Comparison of ENCODE assay signal across 2 cellular contexts in the genomic region with DNA sequence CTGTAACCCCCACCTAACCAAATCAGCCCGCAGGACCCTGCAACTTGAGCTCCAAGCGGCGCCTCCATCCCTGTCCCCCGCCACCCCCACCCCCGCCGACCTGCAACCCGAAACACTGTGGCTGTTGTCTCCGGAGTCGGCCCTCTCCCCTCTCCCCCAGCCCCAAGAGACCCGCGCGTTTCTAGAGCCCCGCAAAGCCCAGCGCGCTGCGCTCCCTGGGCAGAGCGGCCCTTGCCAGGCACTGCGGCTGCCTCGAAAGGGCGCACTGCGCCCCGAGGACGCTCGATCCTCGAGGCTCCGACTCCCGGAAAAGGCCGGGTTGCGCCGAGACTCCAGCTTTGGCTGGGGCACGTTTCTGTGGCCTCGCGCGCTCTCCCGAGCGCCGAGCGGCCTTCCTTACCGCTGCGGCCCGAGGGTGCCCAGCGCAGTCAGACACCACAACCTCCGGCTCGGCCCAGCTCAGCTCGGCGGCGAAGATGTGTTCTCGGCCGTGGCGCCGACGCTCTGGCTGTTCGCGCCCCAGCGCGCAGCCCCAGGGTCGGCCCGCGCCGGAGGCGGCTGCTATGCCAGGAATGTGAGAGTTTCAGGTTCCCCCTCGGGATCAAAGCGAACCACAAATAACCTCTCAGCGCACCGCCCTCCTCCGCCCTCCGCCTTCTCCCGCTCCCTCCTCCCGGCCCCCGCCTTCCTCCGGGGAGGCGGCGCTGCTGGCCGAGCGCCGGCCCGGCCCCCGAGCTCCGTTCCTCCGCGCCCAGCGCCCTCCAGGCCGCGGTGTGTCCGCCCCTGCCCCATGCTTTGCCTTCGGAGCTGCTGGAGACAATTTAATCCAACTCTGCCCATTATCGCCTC.
TF ChIP-seq lines count a peak whose summit lies in the region.

A gene (minus strand): TSS at position 506 of the 849 bp plus-strand sequence. CDS start 3,014 bp downstream, outside the sequence.

TF ChIP-seq in Ishikawa, 13 proteins besides CTCF, POLR2A, EP300 and RAD21 (continued from another document):
- TF ChIP-seq TAF1 (IDR thresholded peaks at IDR 0.05; ENCODE audit: low read depth) (peak; percentile 96), NFIC (IDR thresholded peaks at IDR 0.05) (peak; percentile 90), YY1 (IDR thresholded peaks at IDR 0.05; ENCODE audit: low read depth) (no peak), TEAD4 (IDR thresholded peaks at IDR 0.05) (peak; percentile 100), EGR1 (IDR thresholded peaks at IDR 0.05) (peak; percentile 80)
- TF ChIP-seq, protein P1, sequence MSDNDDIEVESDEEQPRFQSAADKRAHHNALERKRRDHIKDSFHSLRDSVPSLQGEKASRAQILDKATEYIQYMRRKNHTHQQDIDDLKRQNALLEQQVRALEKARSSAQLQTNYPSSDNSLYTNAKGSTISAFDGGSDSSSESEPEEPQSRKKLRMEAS (IDR thresholded peaks at IDR 0.05), result peak; percentile 66
- TF ChIP-seq, protein P2, sequence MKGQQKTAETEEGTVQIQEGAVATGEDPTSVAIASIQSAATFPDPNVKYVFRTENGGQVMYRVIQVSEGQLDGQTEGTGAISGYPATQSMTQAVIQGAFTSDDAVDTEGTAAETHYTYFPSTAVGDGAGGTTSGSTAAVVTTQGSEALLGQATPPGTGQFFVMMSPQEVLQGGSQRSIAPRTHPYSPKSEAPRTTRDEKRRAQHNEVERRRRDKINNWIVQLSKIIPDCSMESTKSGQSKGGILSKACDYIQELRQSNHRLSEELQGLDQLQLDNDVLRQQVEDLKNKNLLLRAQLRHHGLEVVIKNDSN (IDR thresholded peaks at IDR 0.05), result no peak

TF ChIP-seq in SK-N-SH, 30 proteins besides CTCF, POLR2A, EP300 and RAD21 (continued from another document):
- TF ChIP-seq, protein P3, sequence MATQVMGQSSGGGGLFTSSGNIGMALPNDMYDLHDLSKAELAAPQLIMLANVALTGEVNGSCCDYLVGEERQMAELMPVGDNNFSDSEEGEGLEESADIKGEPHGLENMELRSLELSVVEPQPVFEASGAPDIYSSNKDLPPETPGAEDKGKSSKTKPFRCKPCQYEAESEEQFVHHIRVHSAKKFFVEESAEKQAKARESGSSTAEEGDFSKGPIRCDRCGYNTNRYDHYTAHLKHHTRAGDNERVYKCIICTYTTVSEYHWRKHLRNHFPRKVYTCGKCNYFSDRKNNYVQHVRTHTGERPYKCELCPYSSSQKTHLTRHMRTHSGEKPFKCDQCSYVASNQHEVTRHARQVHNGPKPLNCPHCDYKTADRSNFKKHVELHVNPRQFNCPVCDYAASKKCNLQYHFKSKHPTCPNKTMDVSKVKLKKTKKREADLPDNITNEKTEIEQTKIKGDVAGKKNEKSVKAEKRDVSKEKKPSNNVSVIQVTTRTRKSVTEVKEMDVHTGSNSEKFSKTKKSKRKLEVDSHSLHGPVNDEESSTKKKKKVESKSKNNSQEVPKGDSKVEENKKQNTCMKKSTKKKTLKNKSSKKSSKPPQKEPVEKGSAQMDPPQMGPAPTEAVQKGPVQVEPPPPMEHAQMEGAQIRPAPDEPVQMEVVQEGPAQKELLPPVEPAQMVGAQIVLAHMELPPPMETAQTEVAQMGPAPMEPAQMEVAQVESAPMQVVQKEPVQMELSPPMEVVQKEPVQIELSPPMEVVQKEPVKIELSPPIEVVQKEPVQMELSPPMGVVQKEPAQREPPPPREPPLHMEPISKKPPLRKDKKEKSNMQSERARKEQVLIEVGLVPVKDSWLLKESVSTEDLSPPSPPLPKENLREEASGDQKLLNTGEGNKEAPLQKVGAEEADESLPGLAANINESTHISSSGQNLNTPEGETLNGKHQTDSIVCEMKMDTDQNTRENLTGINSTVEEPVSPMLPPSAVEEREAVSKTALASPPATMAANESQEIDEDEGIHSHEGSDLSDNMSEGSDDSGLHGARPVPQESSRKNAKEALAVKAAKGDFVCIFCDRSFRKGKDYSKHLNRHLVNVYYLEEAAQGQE (IDR thresholded peaks at IDR 0.05; ENCODE audit: low read depth, low read length), result peak; percentile 78
- TF ChIP-seq RFX5 (IDR thresholded peaks at IDR 0.05; ENCODE audit: low read length), result no peak
- 0 out of 2 replicates have a peak, but pooled peaks have one; percentile 18 for TF ChIP-seq ELF1 (IDR thresholded peaks at IDR 0.05)
- peak; percentile 72 for TF ChIP-seq TCF12 (IDR thresholded peaks at IDR 0.05)
- TF ChIP-seq, protein P4, sequence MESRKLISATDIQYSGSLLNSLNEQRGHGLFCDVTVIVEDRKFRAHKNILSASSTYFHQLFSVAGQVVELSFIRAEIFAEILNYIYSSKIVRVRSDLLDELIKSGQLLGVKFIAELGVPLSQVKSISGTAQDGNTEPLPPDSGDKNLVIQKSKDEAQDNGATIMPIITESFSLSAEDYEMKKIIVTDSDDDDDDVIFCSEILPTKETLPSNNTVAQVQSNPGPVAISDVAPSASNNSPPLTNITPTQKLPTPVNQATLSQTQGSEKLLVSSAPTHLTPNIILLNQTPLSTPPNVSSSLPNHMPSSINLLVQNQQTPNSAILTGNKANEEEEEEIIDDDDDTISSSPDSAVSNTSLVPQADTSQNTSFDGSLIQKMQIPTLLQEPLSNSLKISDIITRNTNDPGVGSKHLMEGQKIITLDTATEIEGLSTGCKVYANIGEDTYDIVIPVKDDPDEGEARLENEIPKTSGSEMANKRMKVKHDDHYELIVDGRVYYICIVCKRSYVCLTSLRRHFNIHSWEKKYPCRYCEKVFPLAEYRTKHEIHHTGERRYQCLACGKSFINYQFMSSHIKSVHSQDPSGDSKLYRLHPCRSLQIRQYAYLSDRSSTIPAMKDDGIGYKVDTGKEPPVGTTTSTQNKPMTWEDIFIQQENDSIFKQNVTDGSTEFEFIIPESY (IDR thresholded peaks at IDR 0.05; ENCODE audit: borderline replicate concordance, low read depth), result peak; percentile 86
- TF ChIP-seq CHD2 (IDR thresholded peaks at IDR 0.05; ENCODE audit: low read length, partially characterized antibody), result peak; percentile 44
- no peak; the same call in 1 of the 2 replicates for TF ChIP-seq GABPA (IDR thresholded peaks at IDR 0.05; ENCODE audit: low read depth)
- peak; percentile 97; the same call in 1 of the 2 replicates for TF ChIP-seq SIN3A (IDR thresholded peaks at IDR 0.05; ENCODE audit: borderline replicate concordance, low read depth, low read length)
- peak; percentile 45; the same call in 1 of the 2 replicates for TF ChIP-seq JUND (IDR thresholded peaks at IDR 0.05)
- TF ChIP-seq, protein P5, sequence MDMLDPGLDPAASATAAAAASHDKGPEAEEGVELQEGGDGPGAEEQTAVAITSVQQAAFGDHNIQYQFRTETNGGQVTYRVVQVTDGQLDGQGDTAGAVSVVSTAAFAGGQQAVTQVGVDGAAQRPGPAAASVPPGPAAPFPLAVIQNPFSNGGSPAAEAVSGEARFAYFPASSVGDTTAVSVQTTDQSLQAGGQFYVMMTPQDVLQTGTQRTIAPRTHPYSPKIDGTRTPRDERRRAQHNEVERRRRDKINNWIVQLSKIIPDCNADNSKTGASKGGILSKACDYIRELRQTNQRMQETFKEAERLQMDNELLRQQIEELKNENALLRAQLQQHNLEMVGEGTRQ (IDR thresholded peaks at IDR 0.05; ENCODE audit: borderline replicate concordance, low read depth, low read length), result no peak
- TF ChIP-seq TEAD4 (IDR thresholded peaks at IDR 0.05; ENCODE audit: borderline replicate concordance, insufficient read depth), result peak; percentile 100
- TF ChIP-seq, protein P2 (IDR thresholded peaks at IDR 0.05; ENCODE audit: borderline replicate concordance, low read depth), result 0 out of 2 replicates have a peak, but pooled peaks have one; percentile 20
- peak; percentile 98 for TF ChIP-seq POLR2AphosphoS5 (IDR thresholded peaks at IDR 0.05; ENCODE audit: low read depth, low read length)
- peak; percentile 91; the same call in 1 of the 2 replicates for TF ChIP-seq MEF2A (IDR thresholded peaks at IDR 0.05; ENCODE audit: borderline replicate concordance, low read depth)
- no peak for TF ChIP-seq NRF1 (IDR thresholded peaks at IDR 0.05; ENCODE audit: low read depth, low read length)
- TF ChIP-seq EZH2phosphoT487 (IDR thresholded peaks at IDR 0.05; ENCODE audit: borderline replicate concordance, low read depth), result no peak
- peak; percentile 73 for TF ChIP-seq NFIC (IDR thresholded peaks at IDR 0.05; ENCODE audit: borderline replicate concordance)
- TF ChIP-seq FOXM1 (IDR thresholded peaks at IDR 0.05; ENCODE audit: low read depth), result peak; percentile 22; the same call in 1 of the 2 replicates
- no peak for TF ChIP-seq RCOR1 (IDR thresholded peaks at IDR 0.05; ENCODE audit: low read length)
- TF ChIP-seq FOSL2 (IDR thresholded peaks at IDR 0.05; ENCODE audit: borderline replicate concordance, low read depth), result peak; percentile 50; the same call in 1 of the 2 replicates
- TF ChIP-seq, protein P1 (IDR thresholded peaks at IDR 0.05; ENCODE audit: low read depth), result peak; percentile 71
- TF ChIP-seq YY1 (IDR thresholded peaks at IDR 0.05; ENCODE audit: low read depth), result no peak; the same call in 1 of the 2 replicates
- TF ChIP-seq FOXJ3 (CRISPR knock-in tag; IDR thresholded peaks at IDR 0.05), result no peak
TF ChIP-seq in SK-N-SH: peak in this region for 18.
